1 cellular context compared by ENCODE assay signal in the genomic region with DNA sequence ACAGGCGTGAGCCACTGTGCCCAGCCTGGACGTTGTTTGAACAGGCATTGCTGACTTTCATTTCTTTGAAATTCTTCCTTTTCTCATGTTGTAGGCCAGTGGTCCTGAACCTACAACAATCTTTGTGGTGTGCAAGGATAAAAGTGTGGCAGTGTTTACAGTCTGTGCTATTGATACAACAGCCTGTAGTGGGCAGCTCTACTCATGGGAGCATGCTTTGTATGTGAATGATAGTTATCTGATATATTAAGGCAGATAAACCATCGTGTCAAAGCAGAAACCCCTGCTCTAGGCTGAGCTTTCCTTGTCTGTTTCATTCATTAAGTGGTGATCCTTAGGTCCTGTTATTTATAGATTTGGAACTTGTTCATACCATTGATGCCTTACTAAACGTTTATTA.
TF ChIP-seq lines count a peak whose summit lies in the region.

No MANE protein-coding gene starts in this region.

TF ChIP-seq in IMR-90, 13 proteins besides CTCF, POLR2A, EP300 and RAD21 (continued from another document):
- TF ChIP-seq BHLHE40 (IDR thresholded peaks at IDR 0.05; ENCODE audit: low read depth, low read length) (no peak), MAZ (IDR thresholded peaks at IDR 0.05; ENCODE audit: borderline replicate concordance, low read depth, low read length) (no peak), CHD1 (IDR thresholded peaks at IDR 0.05; ENCODE audit: low read depth, low read length) (no peak), RCOR1 (IDR thresholded peaks at IDR 0.05; ENCODE audit: insufficient replicate concordance, low read length) (no peak), NFE2L2 (IDR thresholded peaks at IDR 0.05; ENCODE audit: low read depth, low read length) (no peak)
TF ChIP-seq in IMR-90: peak in this region for 0.
